ENCODE assay signal across 8 cellular contexts in the genomic region with DNA sequence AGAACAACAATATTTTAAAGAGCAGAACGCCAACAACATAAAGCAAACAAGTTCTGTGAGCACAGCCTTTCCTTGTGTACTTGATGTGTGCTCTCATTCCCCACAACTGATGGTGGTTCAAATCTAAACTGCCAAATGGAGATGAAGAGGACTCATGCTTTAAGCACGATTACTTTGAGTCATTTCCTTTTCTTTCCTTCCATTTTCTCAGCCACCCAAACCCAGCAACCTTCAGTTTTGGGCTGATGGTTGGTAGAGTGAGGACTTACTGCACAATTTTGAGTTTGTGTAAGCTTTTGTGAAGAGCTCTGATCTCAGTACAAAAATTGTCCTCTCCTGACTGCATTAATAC. TPM values are rescaled to one million over a fixed set of nuclear protein-coding genes. Genes with fewer than 3 reads are reported as not detected.
A peak's percentile ranks its signal among the peaks of the same experiment; 100 is the strongest.
DNase-seq lines count a peak whose midpoint lies in the region; ATAC-seq and TF ChIP-seq lines count a peak whose summit lies in the region.

No MANE protein-coding gene starts in this region.

- ATAC-seq in heart left ventricle (no peak), T-helper 17 cell (no peak)

- H3K36me3 ChIP-seq in left ventricle myocardium inferior, result no peaks in the 10 kb centered on the region
- H3K36me3 ChIP-seq in heart left ventricle, result no peaks in the 10 kb centered on the region

- DNase-seq in left ventricle myocardium inferior, result no peak
- no peak for DNase-seq in heart left ventricle
- DNase-seq in T-helper 17 cell, result no peak
- peak; percentile 70 for DNase-seq in fibroblast of the aortic adventitia (ENCODE audit: low read depth)
- DNase-seq in stromal cell of bone marrow (ENCODE audit: low read depth), result peak; percentile 62
- no peak for DNase-seq in head of caudate nucleus
- no peak for DNase-seq in NCI-H2171 (lab: John Stamatoyannopoulos, UW)
- no peak for DNase-seq in SKM-1 treated with dmso at 0.1 percent for 144 hours (lab: John Stamatoyannopoulos, UW; ENCODE audit: unreplicated experiment)

- H3K27me3 ChIP-seq in left ventricle myocardium inferior (ENCODE audit: low read depth), result peaks cover under 1% of the 10 kb centered on the region
- no peaks in the 10 kb centered on the region for H3K27me3 ChIP-seq in heart left ventricle

- peaks cover 34% of the 10 kb centered on the region for H3K4me1 Mint-ChIP-seq in T-helper 17 cell

- TF ChIP-seq POLR2A in heart left ventricle (IDR thresholded peaks at IDR 0.05), result no peak

- no peaks in the 10 kb centered on the region for H3K9me3 ChIP-seq in left ventricle myocardium inferior (replicated peaks)
- H3K9me3 ChIP-seq in heart left ventricle, result no peaks in the 10 kb centered on the region
- H3K9me3 ChIP-seq in T-helper 17 cell (ENCODE audit: control insufficient read depth, low read length, poor library complexity, severe bottlenecking), result no peaks in the 10 kb centered on the region

- H3K4me3 Mint-ChIP-seq in T-helper 17 cell, result peak overlapping the region; percentile 82

- H3K4me3 ChIP-seq in left ventricle myocardium inferior, result peak overlapping the region; percentile 92
- H3K4me3 ChIP-seq in heart left ventricle, result peak overlapping the region in 6 of 12 donors; percentile 78 to 99 (median 92)
- H3K4me3 ChIP-seq in fibroblast of the aortic adventitia (ENCODE audit: low read depth, low read length), result peak overlapping the region; percentile 77

- H3K27me3 Mint-ChIP-seq in T-helper 17 cell, result no peaks in the 10 kb centered on the region

- TF ChIP-seq CTCF in left ventricle myocardium inferior (IDR thresholded peaks at IDR 0.05; ENCODE audit: borderline replicate concordance) (no peak), heart left ventricle (IDR thresholded peaks at IDR 0.05) (no peak), fibroblast of the aortic adventitia (IDR thresholded peaks at IDR 0.05; ENCODE audit: insufficient read depth, low read length) (no peak)

- H3K27ac ChIP-seq in left ventricle myocardium inferior (replicated peaks) (peak overlapping the region; percentile 94), heart left ventricle (peak overlapping the region in 6 of 12 donors; percentile 2 to 97 (median 26))

- H3K4me1 ChIP-seq in left ventricle myocardium inferior (peaks cover 41% of the 10 kb centered on the region), heart left ventricle (peaks cover 0 to 30% (median 17%) of the 10 kb centered on the region in 12 donors)

- peak overlapping the region; percentile 93 for H3K27ac Mint-ChIP-seq in T-helper 17 cell

- whole genome bisulfite sequencing in heart left ventricle, 4 donors, result 38 to 48% (median 40%) methylated on average over 2 of the region's 2 CpGs

- no peaks in the 10 kb centered on the region for H3K36me3 Mint-ChIP-seq in T-helper 17 cell (ENCODE audit: low read depth)

- intact Hi-C loops in left ventricle myocardium inferior (cut with micrococcal nuclease) (no loop called here), heart left ventricle (cut with DNase I) (no loop called here), head of caudate nucleus (cut with DNase I) (no loop called here)

RNA-seq across cellular contexts. Expression of a gene that starts 1.7 kb away (rescaled TPM):
- total RNA-seq in left ventricle myocardium inferior (42.5 TPM), heart left ventricle (10 to 100 TPM; 27.4 to 63.3 (median 40.5) TPM), T-helper 17 cell (10 to 100 TPM; 55.0 to 62.2 TPM), fibroblast of the aortic adventitia (ENCODE audit: low replicate concordance) (50.3 and 84.7 TPM in 2 replicates)
- polyA plus RNA-seq in heart left ventricle, result 10 to 100 TPM; 11.4 to 19.0 TPM

RNA-seq across cellular contexts. Expression of a gene that starts 16.9 kb away (rescaled TPM):
- total RNA-seq in left ventricle myocardium inferior (38.8 TPM), heart left ventricle (10 to 100 TPM; 35.0 to 54.7 (median 43.4) TPM), T-helper 17 cell (10 to 100 TPM; 34.4 to 41.4 TPM), fibroblast of the aortic adventitia (ENCODE audit: low replicate concordance) (51.1 and 51.7 TPM in 2 replicates)
- 10 to 100 TPM; 22.1 to 47.4 TPM for polyA plus RNA-seq in heart left ventricle

Comparison
In these comparisons a context has a peak if more than half of its experiments do, and no peak if none do; other contexts are left out.
1. DNase-seq: peak in fibroblast of the aortic adventitia (single experiment) and stromal cell of bone marrow (single experiment); none in left ventricle myocardium inferior (single experiment), heart left ventricle (0 of 5), T-helper 17 cell (0 of 3), head of caudate nucleus (0 of 42), NCI-H2171 (single experiment) and SKM-1 treated with dmso at 0.1 percent for 144 hours (single experiment).